In the genomic region with DNA sequence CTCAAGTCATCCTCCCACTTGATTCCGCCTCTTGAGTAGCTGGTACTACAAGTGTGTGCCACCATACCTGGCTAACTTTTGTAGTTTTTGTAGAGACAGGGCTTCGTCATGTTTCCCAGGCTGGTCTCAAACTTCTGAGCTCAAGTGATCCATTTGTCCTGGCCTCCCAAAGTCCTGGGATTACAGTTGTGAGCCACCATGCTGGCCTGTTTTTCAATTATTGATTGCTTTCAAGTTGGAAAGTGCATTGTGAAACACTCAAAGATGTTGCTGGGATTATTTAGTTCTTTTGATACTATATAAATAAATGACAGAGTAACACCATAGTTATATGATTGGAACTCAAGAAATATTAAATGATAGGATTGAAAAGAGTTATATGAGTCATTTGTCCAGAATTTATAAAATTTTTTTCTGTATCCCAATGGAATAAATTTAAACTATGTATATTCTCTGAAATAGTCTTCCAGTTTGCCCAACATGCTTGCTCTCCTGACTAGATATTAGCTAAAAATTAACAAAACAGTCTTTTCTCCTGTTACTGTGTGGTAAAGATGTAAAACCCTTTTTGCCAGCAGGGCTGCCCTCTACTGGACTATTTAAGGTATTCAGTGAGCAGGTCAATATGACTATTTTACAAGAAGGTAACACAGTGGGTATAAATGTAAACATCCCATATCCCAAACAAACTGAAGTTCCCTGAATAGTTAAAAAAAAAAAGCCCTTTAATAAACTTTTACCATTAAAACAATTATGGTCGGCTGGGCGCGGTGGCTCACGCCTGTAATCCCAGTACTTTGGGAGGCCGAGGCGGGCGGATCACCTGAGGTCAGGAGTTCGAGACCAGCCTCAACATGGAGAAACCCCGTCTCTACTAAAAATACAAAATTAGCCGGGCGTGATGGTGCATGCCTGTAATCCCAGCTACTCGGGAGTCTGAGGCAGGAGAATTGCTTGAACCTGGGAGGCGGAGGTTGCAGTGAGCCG, we compare ENCODE assay signal across 1 cellular context.
TF ChIP-seq lines count a peak whose summit lies in the region.

No MANE protein-coding gene starts in this region.

TF ChIP-seq in HepG2, 621 proteins besides CTCF, POLR2A, EP300 and RAD21 (continued from another document and continues in another):
- TF ChIP-seq, protein P1, sequence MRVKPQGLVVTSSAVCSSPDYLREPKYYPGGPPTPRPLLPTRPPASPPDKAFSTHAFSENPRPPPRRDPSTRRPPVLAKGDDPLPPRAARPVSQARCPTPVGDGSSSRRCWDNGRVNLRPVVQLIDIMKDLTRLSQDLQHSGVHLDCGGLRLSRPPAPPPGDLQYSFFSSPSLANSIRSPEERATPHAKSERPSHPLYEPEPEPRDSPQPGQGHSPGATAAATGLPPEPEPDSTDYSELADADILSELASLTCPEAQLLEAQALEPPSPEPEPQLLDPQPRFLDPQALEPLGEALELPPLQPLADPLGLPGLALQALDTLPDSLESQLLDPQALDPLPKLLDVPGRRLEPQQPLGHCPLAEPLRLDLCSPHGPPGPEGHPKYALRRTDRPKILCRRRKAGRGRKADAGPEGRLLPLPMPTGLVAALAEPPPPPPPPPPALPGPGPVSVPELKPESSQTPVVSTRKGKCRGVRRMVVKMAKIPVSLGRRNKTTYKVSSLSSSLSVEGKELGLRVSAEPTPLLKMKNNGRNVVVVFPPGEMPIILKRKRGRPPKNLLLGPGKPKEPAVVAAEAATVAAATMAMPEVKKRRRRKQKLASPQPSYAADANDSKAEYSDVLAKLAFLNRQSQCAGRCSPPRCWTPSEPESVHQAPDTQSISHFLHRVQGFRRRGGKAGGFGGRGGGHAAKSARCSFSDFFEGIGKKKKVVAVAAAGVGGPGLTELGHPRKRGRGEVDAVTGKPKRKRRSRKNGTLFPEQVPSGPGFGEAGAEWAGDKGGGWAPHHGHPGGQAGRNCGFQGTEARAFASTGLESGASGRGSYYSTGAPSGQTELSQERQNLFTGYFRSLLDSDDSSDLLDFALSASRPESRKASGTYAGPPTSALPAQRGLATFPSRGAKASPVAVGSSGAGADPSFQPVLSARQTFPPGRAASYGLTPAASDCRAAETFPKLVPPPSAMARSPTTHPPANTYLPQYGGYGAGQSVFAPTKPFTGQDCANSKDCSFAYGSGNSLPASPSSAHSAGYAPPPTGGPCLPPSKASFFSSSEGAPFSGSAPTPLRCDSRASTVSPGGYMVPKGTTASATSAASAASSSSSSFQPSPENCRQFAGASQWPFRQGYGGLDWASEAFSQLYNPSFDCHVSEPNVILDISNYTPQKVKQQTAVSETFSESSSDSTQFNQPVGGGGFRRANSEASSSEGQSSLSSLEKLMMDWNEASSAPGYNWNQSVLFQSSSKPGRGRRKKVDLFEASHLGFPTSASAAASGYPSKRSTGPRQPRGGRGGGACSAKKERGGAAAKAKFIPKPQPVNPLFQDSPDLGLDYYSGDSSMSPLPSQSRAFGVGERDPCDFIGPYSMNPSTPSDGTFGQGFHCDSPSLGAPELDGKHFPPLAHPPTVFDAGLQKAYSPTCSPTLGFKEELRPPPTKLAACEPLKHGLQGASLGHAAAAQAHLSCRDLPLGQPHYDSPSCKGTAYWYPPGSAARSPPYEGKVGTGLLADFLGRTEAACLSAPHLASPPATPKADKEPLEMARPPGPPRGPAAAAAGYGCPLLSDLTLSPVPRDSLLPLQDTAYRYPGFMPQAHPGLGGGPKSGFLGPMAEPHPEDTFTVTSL (CRISPR knock-in tag; IDR thresholded peaks at IDR 0.05; ENCODE audit: borderline replicate concordance), result peak; percentile 13; the same call in 1 of the 2 replicates
- TF ChIP-seq, protein P2, sequence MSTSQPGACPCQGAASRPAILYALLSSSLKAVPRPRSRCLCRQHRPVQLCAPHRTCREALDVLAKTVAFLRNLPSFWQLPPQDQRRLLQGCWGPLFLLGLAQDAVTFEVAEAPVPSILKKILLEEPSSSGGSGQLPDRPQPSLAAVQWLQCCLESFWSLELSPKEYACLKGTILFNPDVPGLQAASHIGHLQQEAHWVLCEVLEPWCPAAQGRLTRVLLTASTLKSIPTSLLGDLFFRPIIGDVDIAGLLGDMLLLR (CRISPR knock-in tag; IDR thresholded peaks at IDR 0.05), result no peak
- peak; percentile 89 for TF ChIP-seq ONECUT2 (CRISPR knock-in tag; IDR thresholded peaks at IDR 0.05)
- no peak for TF ChIP-seq ARNT (IDR thresholded peaks at IDR 0.05)
- TF ChIP-seq, protein P3, sequence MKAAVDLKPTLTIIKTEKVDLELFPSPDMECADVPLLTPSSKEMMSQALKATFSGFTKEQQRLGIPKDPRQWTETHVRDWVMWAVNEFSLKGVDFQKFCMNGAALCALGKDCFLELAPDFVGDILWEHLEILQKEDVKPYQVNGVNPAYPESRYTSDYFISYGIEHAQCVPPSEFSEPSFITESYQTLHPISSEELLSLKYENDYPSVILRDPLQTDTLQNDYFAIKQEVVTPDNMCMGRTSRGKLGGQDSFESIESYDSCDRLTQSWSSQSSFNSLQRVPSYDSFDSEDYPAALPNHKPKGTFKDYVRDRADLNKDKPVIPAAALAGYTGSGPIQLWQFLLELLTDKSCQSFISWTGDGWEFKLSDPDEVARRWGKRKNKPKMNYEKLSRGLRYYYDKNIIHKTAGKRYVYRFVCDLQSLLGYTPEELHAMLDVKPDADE (CRISPR knock-in tag; IDR thresholded peaks at IDR 0.05), result no peak
- no peak for TF ChIP-seq ZNF777 (CRISPR knock-in tag; IDR thresholded peaks at IDR 0.05)
- no peak for TF ChIP-seq SP5 (CRISPR knock-in tag; IDR thresholded peaks at IDR 0.05; ENCODE audit: borderline replicate concordance, low read depth)
- TF ChIP-seq, protein P4, sequence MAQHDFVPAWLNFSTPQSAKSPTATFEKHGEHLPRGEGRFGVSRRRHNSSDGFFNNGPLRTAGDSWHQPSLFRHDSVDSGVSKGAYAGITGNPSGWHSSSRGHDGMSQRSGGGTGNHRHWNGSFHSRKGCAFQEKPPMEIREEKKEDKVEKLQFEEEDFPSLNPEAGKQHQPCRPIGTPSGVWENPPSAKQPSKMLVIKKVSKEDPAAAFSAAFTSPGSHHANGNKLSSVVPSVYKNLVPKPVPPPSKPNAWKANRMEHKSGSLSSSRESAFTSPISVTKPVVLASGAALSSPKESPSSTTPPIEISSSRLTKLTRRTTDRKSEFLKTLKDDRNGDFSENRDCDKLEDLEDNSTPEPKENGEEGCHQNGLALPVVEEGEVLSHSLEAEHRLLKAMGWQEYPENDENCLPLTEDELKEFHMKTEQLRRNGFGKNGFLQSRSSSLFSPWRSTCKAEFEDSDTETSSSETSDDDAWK (CRISPR knock-in tag; IDR thresholded peaks at IDR 0.05), result no peak
- no peak for TF ChIP-seq ZNF326 (CRISPR knock-in tag; IDR thresholded peaks at IDR 0.05; ENCODE audit: borderline replicate concordance)
- TF ChIP-seq, protein P5, sequence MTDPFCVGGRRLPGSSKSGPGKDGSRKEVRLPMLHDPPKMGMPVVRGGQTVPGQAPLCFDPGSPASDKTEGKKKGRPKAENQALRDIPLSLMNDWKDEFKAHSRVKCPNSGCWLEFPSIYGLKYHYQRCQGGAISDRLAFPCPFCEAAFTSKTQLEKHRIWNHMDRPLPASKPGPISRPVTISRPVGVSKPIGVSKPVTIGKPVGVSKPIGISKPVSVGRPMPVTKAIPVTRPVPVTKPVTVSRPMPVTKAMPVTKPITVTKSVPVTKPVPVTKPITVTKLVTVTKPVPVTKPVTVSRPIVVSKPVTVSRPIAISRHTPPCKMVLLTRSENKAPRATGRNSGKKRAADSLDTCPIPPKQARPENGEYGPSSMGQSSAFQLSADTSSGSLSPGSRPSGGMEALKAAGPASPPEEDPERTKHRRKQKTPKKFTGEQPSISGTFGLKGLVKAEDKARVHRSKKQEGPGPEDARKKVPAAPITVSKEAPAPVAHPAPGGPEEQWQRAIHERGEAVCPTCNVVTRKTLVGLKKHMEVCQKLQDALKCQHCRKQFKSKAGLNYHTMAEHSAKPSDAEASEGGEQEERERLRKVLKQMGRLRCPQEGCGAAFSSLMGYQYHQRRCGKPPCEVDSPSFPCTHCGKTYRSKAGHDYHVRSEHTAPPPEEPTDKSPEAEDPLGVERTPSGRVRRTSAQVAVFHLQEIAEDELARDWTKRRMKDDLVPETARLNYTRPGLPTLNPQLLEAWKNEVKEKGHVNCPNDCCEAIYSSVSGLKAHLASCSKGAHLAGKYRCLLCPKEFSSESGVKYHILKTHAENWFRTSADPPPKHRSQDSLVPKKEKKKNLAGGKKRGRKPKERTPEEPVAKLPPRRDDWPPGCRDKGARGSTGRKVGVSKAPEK (CRISPR knock-in tag; IDR thresholded peaks at IDR 0.05; ENCODE audit: borderline replicate concordance), result no peak; the same call in 1 of the 2 replicates
- no peak for TF ChIP-seq NFIB (CRISPR knock-in tag; IDR thresholded peaks at IDR 0.05; ENCODE audit: borderline replicate concordance)
- TF ChIP-seq HNRNPH1 (optimal IDR thresholded peaks at IDR 0.05; ENCODE audit: low read depth, low read length), result no peak
- no peak for TF ChIP-seq LCORL (IDR thresholded peaks at IDR 0.05)
- TF ChIP-seq LCORL (CRISPR knock-in tag; IDR thresholded peaks at IDR 0.05), result peak; percentile 40; the same call in 1 of the 2 replicates
- no peak for TF ChIP-seq HNRNPLL (IDR thresholded peaks at IDR 0.05; ENCODE audit: low read depth, low read length, poor library complexity, severe bottlenecking)
- TF ChIP-seq ZNF556 (CRISPR knock-in tag; IDR thresholded peaks at IDR 0.05; ENCODE audit: borderline replicate concordance), result no peak; the same call in 1 of the 2 replicates
- no peak for TF ChIP-seq MAFF (IDR thresholded peaks at IDR 0.05; ENCODE audit: low read depth, low read length)
- 0 out of 2 replicates have a peak, but pooled peaks have one; percentile 4 for TF ChIP-seq ZNF501 (CRISPR knock-in tag; IDR thresholded peaks at IDR 0.05)
- TF ChIP-seq CHD2 (IDR thresholded peaks at IDR 0.05; ENCODE audit: low read depth, low read length), result no peak
- no peak for TF ChIP-seq ZNF737 (CRISPR knock-in tag; IDR thresholded peaks at IDR 0.05; ENCODE audit: borderline replicate concordance)
- TF ChIP-seq KDM5A (IDR thresholded peaks at IDR 0.05; ENCODE audit: borderline replicate concordance, low read length), result no peak
- TF ChIP-seq, protein P6, sequence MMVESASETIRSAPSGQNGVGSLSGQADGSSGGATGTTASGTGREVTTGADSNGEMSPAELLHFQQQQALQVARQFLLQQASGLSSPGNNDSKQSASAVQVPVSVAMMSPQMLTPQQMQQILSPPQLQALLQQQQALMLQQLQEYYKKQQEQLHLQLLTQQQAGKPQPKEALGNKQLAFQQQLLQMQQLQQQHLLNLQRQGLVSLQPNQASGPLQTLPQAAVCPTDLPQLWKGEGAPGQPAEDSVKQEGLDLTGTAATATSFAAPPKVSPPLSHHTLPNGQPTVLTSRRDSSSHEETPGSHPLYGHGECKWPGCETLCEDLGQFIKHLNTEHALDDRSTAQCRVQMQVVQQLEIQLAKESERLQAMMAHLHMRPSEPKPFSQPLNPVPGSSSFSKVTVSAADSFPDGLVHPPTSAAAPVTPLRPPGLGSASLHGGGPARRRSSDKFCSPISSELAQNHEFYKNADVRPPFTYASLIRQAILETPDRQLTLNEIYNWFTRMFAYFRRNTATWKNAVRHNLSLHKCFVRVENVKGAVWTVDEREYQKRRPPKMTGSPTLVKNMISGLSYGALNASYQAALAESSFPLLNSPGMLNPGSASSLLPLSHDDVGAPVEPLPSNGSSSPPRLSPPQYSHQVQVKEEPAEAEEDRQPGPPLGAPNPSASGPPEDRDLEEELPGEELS (CRISPR knock-in tag; IDR thresholded peaks at IDR 0.05), result 0 out of 2 replicates have a peak, but pooled peaks have one; percentile 7
- TF ChIP-seq CBX1 (IDR thresholded peaks at IDR 0.05; ENCODE audit: low read depth), result no peak
- TF ChIP-seq ZNF460 (CRISPR knock-in tag; IDR thresholded peaks at IDR 0.05; ENCODE audit: borderline replicate concordance), result peak; percentile 49; the same call in 1 of the 2 replicates
- TF ChIP-seq SRSF9 (IDR thresholded peaks at IDR 0.05; ENCODE audit: borderline replicate concordance, insufficient read depth, low read depth, low read length, poor library complexity, severe bottlenecking), result no peak
- TF ChIP-seq EED (CRISPR knock-in tag; IDR thresholded peaks at IDR 0.05), result no peak
- TF ChIP-seq, protein P7, sequence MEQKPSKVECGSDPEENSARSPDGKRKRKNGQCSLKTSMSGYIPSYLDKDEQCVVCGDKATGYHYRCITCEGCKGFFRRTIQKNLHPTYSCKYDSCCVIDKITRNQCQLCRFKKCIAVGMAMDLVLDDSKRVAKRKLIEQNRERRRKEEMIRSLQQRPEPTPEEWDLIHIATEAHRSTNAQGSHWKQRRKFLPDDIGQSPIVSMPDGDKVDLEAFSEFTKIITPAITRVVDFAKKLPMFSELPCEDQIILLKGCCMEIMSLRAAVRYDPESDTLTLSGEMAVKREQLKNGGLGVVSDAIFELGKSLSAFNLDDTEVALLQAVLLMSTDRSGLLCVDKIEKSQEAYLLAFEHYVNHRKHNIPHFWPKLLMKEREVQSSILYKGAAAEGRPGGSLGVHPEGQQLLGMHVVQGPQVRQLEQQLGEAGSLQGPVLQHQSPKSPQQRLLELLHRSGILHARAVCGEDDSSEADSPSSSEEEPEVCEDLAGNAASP (CRISPR knock-in tag; IDR thresholded peaks at IDR 0.05; ENCODE audit: borderline replicate concordance), result 0 out of 2 replicates have a peak, but pooled peaks have one; percentile 19
- peak; percentile 95 for TF ChIP-seq STAG1 (CRISPR knock-in tag; IDR thresholded peaks at IDR 0.05)
- TF ChIP-seq, protein P8, sequence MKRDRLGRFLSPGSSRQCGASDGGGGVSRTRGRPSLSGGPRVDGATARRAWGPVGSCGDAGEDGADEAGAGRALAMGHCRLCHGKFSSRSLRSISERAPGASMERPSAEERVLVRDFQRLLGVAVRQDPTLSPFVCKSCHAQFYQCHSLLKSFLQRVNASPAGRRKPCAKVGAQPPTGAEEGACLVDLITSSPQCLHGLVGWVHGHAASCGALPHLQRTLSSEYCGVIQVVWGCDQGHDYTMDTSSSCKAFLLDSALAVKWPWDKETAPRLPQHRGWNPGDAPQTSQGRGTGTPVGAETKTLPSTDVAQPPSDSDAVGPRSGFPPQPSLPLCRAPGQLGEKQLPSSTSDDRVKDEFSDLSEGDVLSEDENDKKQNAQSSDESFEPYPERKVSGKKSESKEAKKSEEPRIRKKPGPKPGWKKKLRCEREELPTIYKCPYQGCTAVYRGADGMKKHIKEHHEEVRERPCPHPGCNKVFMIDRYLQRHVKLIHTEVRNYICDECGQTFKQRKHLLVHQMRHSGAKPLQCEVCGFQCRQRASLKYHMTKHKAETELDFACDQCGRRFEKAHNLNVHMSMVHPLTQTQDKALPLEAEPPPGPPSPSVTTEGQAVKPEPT (CRISPR knock-in tag; IDR thresholded peaks at IDR 0.05; ENCODE audit: low read depth), result no peak
- TF ChIP-seq ZNF672 (CRISPR knock-in tag; IDR thresholded peaks at IDR 0.05), result no peak
- TF ChIP-seq ZNF562 (CRISPR knock-in tag; IDR thresholded peaks at IDR 0.05; ENCODE audit: borderline replicate concordance), result no peak
- TF ChIP-seq ZNF207 (IDR thresholded peaks at IDR 0.05; ENCODE audit: borderline replicate concordance), result no peak
- peak; percentile 56; the same call in 1 of the 2 replicates for TF ChIP-seq KAT8 (CRISPR knock-in tag; IDR thresholded peaks at IDR 0.05)
- peak; percentile 64; the same call in 1 of the 2 replicates for TF ChIP-seq ZSCAN9 (CRISPR knock-in tag; IDR thresholded peaks at IDR 0.05; ENCODE audit: borderline replicate concordance)
- TF ChIP-seq, protein P9, sequence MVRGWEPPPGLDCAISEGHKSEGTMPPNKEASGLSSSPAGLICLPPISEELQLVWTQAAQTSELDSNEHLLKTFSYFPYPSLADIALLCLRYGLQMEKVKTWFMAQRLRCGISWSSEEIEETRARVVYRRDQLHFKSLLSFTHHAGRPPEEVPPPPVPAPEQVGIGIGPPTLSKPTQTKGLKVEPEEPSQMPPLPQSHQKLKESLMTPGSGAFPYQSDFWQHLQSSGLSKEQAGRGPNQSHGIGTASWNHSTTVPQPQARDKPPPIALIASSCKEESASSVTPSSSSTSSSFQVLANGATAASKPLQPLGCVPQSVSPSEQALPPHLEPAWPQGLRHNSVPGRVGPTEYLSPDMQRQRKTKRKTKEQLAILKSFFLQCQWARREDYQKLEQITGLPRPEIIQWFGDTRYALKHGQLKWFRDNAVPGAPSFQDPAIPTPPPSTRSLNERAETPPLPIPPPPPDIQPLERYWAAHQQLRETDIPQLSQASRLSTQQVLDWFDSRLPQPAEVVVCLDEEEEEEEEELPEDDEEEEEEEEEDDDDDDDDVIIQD (CRISPR knock-in tag; IDR thresholded peaks at IDR 0.05; ENCODE audit: low read depth), result peak; percentile 72; the same call in 1 of the 2 replicates
